In genomic region chr6:161273752-161274487, GRCh38 we compare ENCODE assay signal across 8 cellular contexts. TPM values are rescaled to one million over a fixed set of nuclear protein-coding genes. Genes with fewer than 3 reads are reported as not detected.
DNase-seq lines count a peak whose midpoint lies in the region; ATAC-seq and TF ChIP-seq lines count a peak whose summit lies in the region.

AGPAT4 (minus strand) TSS chr6:161274061; CDS start chr6:161232213, 41,848 bp downstream.

- H3K79me1 ChIP-seq in mesendoderm (ENCODE audit: low read length), result peaks cover 8% of the 10 kb centered on the region

- ATAC-seq in GM19467 (IDR thresholded peaks at IDR 0.05; ENCODE audit: unreplicated experiment), result peak; percentile 98

- H3K27me3 ChIP-seq in HL-60 (ENCODE audit: insufficient read depth, poor library complexity, severe bottlenecking) (no peaks in the 10 kb centered on the region), endocrine pancreas (ENCODE audit: control insufficient read depth, insufficient read depth, low read length) (no peaks in the 10 kb centered on the region), mesendoderm (ENCODE audit: insufficient read depth, low read length, poor library complexity) (no peaks in the 10 kb centered on the region)

- no CpG with 5 or more reads among the region's 21 CpGs for WGBS in mesendoderm (ENCODE audit: extremely low coverage, insufficient coverage, low lambda C conversion rate)

- H3K27ac ChIP-seq in HL-60 (replicated peaks) (no peak within 1 kb of the TSS), mesendoderm (ENCODE audit: low read depth, low read length) (peak within 1 kb of the TSS; percentile 86)

- H3K4me1 ChIP-seq in endocrine pancreas (ENCODE audit: control insufficient read depth, insufficient read depth, low read length), result no peaks in the 10 kb centered on the region
- H3K4me1 ChIP-seq in mesendoderm (ENCODE audit: control insufficient read depth, low read depth, low read length), result peaks cover 17% of the 10 kb centered on the region

- peaks cover 34% of the 10 kb centered on the region for H3K79me2 ChIP-seq in mesendoderm (ENCODE audit: control insufficient read depth, insufficient read depth, low read length)

- H3K18ac ChIP-seq in mesendoderm (ENCODE audit: low read length), result peak within 1 kb of the TSS; percentile 98

- no peaks in the 10 kb centered on the region for H3K9me3 ChIP-seq in endocrine pancreas (ENCODE audit: control insufficient read depth, low read length)

- no peaks in the 10 kb centered on the region for H3K36me3 ChIP-seq in endocrine pancreas (ENCODE audit: control insufficient read depth, insufficient read depth, low read length)
- H3K36me3 ChIP-seq in mesendoderm (ENCODE audit: control insufficient read depth, insufficient read depth, low read length), result no peaks in the 10 kb centered on the region

- no peak within 1 kb of the TSS for H2AK5ac ChIP-seq in mesendoderm (ENCODE audit: low read length)

- DNase-seq in CMK (ENCODE audit: low read depth) (peak; percentile 83), HL-60 (ENCODE audit: low read depth in 1 of 2, low spot score in 1 of 2) (peak; percentile 27 to 70), NOMO-1 treated with DMSO at 0.1 percent for 48 hours (lab: John Stamatoyannopoulos, UW; ENCODE audit: unreplicated experiment) (peak; percentile 99), mesendoderm (peak; percentile 99)
- DNase-seq in activated CD8-positive, alpha-beta memory T cell treated with anti-CD3 and anti-CD28 coated beads for 24 hours, result peak; percentile 76
- DNase-seq in stimulated activated CD8-positive, alpha-beta memory T cell treated with anti-CD3 and anti-CD28 coated beads, Interleukin-15, amount 100 ng/mL, for 48 hours (ENCODE audit: low read depth in 2 of 2), result peak; percentile 36 to 51

- H3K9ac ChIP-seq in endocrine pancreas (ENCODE audit: control insufficient read depth, insufficient read depth, low read length) (peak within 1 kb of the TSS; percentile 69), mesendoderm (ENCODE audit: low read length) (peak within 1 kb of the TSS; percentile 88)

- peak within 1 kb of the TSS; percentile 39 for H4K8ac ChIP-seq in mesendoderm (ENCODE audit: low read depth, low read length)

- peak within 1 kb of the TSS; percentile 90 for H2BK5ac ChIP-seq in mesendoderm (ENCODE audit: low read length)

- no peak for TF ChIP-seq CTCF in HL-60 (IDR thresholded peaks at IDR 0.05; ENCODE audit: insufficient read depth, low read length)

- H3K23ac ChIP-seq in mesendoderm (ENCODE audit: low read length), result no peak within 1 kb of the TSS

- H4K5ac ChIP-seq in mesendoderm (ENCODE audit: low read length), result peak within 1 kb of the TSS; percentile 21

- peak within 1 kb of the TSS; percentile 37 for H3K4me3 ChIP-seq in HL-60 (replicated peaks; ENCODE audit: insufficient read depth, low read length)
- H3K4me3 ChIP-seq in endocrine pancreas (ENCODE audit: control insufficient read depth, insufficient read depth, low read length), result peak within 1 kb of the TSS; percentile 95
- H3K4me3 ChIP-seq in mesendoderm (ENCODE audit: low read length), result peak within 1 kb of the TSS; percentile 95

- H3K4me2 ChIP-seq in mesendoderm (ENCODE audit: low read length), result peak within 1 kb of the TSS; percentile 88

- H3K56ac ChIP-seq in mesendoderm (ENCODE audit: low read length), result peak within 1 kb of the TSS; percentile 94

- H3K4ac ChIP-seq in mesendoderm (ENCODE audit: low read depth, low read length), result peak within 1 kb of the TSS; percentile 93

- H2BK120ac ChIP-seq in mesendoderm (ENCODE audit: low read depth, low read length), result peak within 1 kb of the TSS; percentile 85

- H2BK15ac ChIP-seq in mesendoderm (replicated peaks; ENCODE audit: low read depth), result peak within 1 kb of the TSS; percentile 92

RNA-seq across cellular contexts. Expression of gene AGPAT4, which starts in this region (rescaled TPM):
- 12.2 TPM for polyA plus RNA-seq in mesendoderm (2013, experiment 1 of 2)
- 10.8 TPM for polyA plus RNA-seq in mesendoderm (2013, experiment 2 of 2)

Comparison
In these comparisons a context has a peak if more than half of its experiments do, and no peak if none do; other contexts are left out.
1. DNase-seq: peak in every context shown above with its lines; median percentile 99 in NOMO-1 treated with DMSO at 0.1 percent for 48 hours; 99 in mesendoderm; 83 in CMK; 76 in activated CD8-positive, alpha-beta memory T cell treated with anti-CD3 and anti-CD28 coated beads for 24 hours; 48 in HL-60; 44 in stimulated activated CD8-positive, alpha-beta memory T cell treated with anti-CD3 and anti-CD28 coated beads, Interleukin-15, amount 100 ng/mL, for 48 hours.
2. H3K4me3 ChIP-seq: peak in every context shown above with its lines; median percentile 95 in endocrine pancreas; 95 in mesendoderm; 37 in HL-60.